Comparison of ENCODE assay signal across 1 cellular context in genomic region chr6:18176198-18176597, GRCh38.
TF ChIP-seq lines count a peak whose summit lies in the region.
"Not testable (repeated sequence)": the region's sequence is repeated elsewhere in the genome, so short reads cannot be mapped to it uniquely, and the experiment has no call there.

No MANE protein-coding gene starts in this region.

TF ChIP-seq in K562, 482 proteins besides CTCF, POLR2A, EP300 and RAD21:
- TF ChIP-seq MEIS2 (IDR thresholded peaks at IDR 0.05; ENCODE audit: partially characterized antibody) (peak; percentile 60), HDAC2 (IDR thresholded peaks at IDR 0.05) (0 out of 2 replicates have a peak, but pooled peaks have one; percentile 26), CBFA2T3 (IDR thresholded peaks at IDR 0.05) (peak; percentile 57), MTA1 (IDR thresholded peaks at IDR 0.05; ENCODE audit: borderline replicate concordance) (peak; percentile 45; the same call in 1 of the 2 replicates), HDAC1 (IDR thresholded peaks at IDR 0.05) (peak in 1 of 2 experiments; percentile 39; a peak in 1 of 4 replicates), SMARCE1 (IDR thresholded peaks at IDR 0.05) (peak; percentile 84; the same call in 1 of the 2 replicates), TCF3 (CRISPR knock-in tag; IDR thresholded peaks at IDR 0.05) (peak; percentile 40), ZNF445 (CRISPR knock-in tag; IDR thresholded peaks at IDR 0.05; ENCODE audit: low read depth) (peak; percentile 62; the same call in 1 of the 2 replicates), ARID1B (IDR thresholded peaks at IDR 0.05) (peak; percentile 78), ZEB2 (IDR thresholded peaks at IDR 0.05) (0 out of 2 replicates have a peak, but pooled peaks have one; percentile 30), MECOM (CRISPR knock-in tag; IDR thresholded peaks at IDR 0.05) (0 out of 2 replicates have a peak, but pooled peaks have one; percentile 13), TEAD4 (IDR thresholded peaks at IDR 0.05; ENCODE audit: low read length) (peak; percentile 20; the same call in 1 of the 2 replicates), SOX6 (IDR thresholded peaks at IDR 0.05) (peak; percentile 49; the same call in 1 of the 2 replicates), KDM1A (IDR thresholded peaks at IDR 0.05) (peak; percentile 19 to 44; a peak in 2 of 4 replicates), DPF2 (IDR thresholded peaks at IDR 0.05) (0 out of 2 replicates have a peak, but pooled peaks have one; percentile 28), SMARCA4 (IDR thresholded peaks at IDR 0.05) (peak; percentile 59), PBX2 (tag; conservative IDR thresholded peaks at IDR 0.05; ENCODE audit: low read depth) (peak; percentile 25; the same call in 1 of the 2 replicates), RCOR1 (IDR thresholded peaks at IDR 0.05; ENCODE audit: borderline replicate concordance in 1 of 2, low read depth in 2 of 2, low read length in 2 of 2) (peak in 1 of 2 experiments; percentile 74; a peak in 2 of 4 replicates), MTA2 (IDR thresholded peaks at IDR 0.05; ENCODE audit: low read depth) (peak; percentile 41; the same call in 1 of the 2 replicates), SPI1 (IDR thresholded peaks at IDR 0.05; ENCODE audit: borderline replicate concordance, low read depth, low read length) (peak; percentile 42; the same call in 1 of the 2 replicates), CTBP1 (IDR thresholded peaks at IDR 0.05; ENCODE audit: borderline replicate concordance) (peak; percentile 90; the same call in 1 of the 2 replicates)
- TF ChIP-seq, protein P1, sequence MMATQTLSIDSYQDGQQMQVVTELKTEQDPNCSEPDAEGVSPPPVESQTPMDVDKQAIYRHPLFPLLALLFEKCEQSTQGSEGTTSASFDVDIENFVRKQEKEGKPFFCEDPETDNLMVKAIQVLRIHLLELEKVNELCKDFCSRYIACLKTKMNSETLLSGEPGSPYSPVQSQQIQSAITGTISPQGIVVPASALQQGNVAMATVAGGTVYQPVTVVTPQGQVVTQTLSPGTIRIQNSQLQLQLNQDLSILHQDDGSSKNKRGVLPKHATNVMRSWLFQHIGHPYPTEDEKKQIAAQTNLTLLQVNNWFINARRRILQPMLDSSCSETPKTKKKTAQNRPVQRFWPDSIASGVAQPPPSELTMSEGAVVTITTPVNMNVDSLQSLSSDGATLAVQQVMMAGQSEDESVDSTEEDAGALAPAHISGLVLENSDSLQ (IDR thresholded peaks at IDR 0.05), result peak; percentile 55; the same call in 1 of the 2 replicates
- TF ChIP-seq TEAD4 (CRISPR knock-in tag; IDR thresholded peaks at IDR 0.05; ENCODE audit: borderline replicate concordance); PBX2 (CRISPR knock-in tag; IDR thresholded peaks at IDR 0.05; ENCODE audit: low read depth): not testable (repeated sequence)
